Comparison of ENCODE assay signal across 24 cellular contexts in the genomic region with DNA sequence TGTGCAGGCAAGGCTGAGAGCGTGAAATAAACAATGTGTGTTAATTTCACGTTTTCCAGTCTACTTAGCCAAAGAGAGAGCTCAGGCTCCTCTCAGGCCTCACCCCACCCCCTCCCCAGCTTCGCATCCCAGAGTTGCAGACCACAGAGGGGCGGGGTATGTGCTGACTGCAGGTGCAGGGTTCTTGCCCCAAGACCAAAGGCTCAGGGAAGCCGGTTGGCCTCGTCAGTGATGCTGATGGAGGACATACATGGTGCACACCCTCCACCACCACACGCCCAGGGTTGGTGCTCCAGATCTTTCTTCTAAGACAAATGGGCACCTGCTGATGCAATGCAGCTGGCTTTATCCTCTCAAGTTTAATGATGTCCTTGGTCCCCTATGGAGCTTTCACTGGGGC.
"Had no signal": no experiment of that assay in that cellular context is flagged by ENCODE, and none has a peak within 500 bp of the region (broad histone marks: within the 10 kb centered on the region; RNA-seq: fewer than 3 reads in every experiment).

No MANE protein-coding gene starts in this region.

- H3K27ac ChIP-seq: HL-60, RWPE1 had no signal

- H3K9me3 ChIP-seq: SK-N-SH had no signal

- H3K4me2 ChIP-seq: SK-N-SH had no signal

- H3K9ac ChIP-seq: SK-N-SH had no signal

- ATAC-seq: K562, Panc1, PC-3, T-cell had no signal

- H3K4me3 ChIP-seq: K562 had no signal

- DNase-seq: MV-4-11; NCI-H1048; NCI-H1105 treated with DMSO at 0.1 percent for 48 hours; NCI-H1417 treated with DMSO at 0.1 percent for 48 hours; NCI-H1694; NCI-H187 treated with DMSO at 0.1 percent for 48 hours; NCI-H2029 treated with DMSO at 0.1 percent for 48 hours; NCI-H2171 treated with DMSO at 0.1 percent for 48 hours; NCI-H345; NCI-H446 treated with DMSO at 0.1 percent for 48 hours; NCI-H510A treated with DMSO at 0.1 percent for 48 hours; NCI-H526; NCI-H774; NK-92 treated with Interleukin-12 subunit alpha and Interleukin-12 subunit beta, amount 100 ng/mL, for 24 hours; PC-3; SHP77; SK-N-SH; SW 1271; T-cell had no signal

- FAIRE-seq: HTR-8/SVneo, K562 had no signal
